1 cellular context compared by ENCODE assay signal in the genomic region with DNA sequence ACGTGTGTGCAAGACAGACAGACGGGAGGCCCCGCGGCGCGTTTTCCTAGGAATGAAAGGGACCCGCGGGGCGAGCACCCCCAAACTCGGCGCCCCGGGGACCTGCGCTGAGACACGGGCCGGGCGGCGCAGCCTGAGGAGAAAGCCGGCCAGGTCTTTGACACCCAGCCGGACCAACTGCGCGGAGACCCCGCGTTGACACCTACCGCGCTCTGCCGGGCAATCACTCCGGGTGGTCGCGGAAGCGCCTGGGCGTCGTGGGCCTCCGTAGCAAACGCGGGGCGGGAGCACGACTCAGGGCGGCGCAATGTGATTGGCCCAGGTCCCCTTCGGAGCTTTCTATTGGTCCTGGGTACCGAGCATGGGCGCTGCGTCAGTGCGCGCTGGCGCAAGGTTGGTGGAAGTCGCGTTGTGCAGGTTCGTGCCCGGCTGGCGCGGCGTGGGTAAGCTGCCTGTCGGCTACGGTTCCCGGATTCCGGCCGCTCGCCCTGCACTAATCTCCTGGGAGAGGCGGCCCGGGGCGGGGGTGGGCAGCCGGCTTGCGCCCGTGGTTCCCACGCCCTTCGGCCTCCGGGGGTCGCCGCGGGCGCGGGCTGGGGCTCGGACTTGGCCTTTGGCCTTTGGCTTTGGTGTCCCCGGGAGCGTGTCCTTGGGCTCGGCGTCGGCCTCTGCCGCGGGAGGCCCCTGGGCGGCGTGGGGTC.
A peak's percentile ranks its signal among the peaks of the same experiment; 100 is the strongest.
TF ChIP-seq lines count a peak whose summit lies in the region.

A gene with protein sequence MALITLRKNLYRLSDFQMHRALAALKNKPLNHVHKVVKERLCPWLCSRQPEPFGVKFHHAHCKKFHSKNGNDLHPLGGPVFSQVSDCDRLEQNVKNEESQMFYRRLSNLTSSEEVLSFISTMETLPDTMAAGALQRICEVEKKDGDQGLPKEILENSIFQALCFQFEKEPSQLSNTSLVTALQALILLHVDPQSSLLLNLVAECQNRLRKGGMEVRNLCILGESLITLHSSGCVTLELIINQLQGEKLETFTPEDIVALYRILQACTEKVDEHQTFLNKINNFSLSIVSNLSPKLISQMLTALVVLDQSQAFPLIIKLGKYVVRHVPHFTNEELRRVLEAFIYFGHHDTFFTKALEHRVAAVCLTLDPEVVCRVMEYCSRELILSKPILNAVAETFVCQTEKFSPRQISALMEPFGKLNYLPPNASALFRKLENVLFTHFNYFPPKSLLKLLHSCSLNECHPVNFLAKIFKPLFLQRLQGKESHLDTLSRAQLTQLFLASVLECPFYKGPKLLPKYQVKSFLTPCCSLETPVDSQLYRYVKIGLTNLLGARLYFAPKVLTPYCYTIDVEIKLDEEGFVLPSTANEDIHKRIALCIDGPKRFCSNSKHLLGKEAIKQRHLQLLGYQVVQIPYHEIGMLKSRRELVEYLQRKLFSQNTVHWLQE (minus strand): TSS at position 259 of the 701 bp plus-strand sequence. CDS start 948 bp downstream, outside the sequence.
A gene (plus strand): TSS at position 376 of the 701 bp plus-strand sequence. CDS start 1,647 bp downstream, outside the sequence.

TF ChIP-seq in GM12878, 131 proteins besides CTCF, POLR2A, EP300 and RAD21 (continues in another document):
- TF ChIP-seq YY1 (IDR thresholded peaks at IDR 0.05; ENCODE audit: low read depth, low read length) (no peak; the same call in 1 of the 2 replicates), IRF4 (IDR thresholded peaks at IDR 0.05; ENCODE audit: low read depth, low read length) (no peak), BRCA1 (IDR thresholded peaks at IDR 0.05; ENCODE audit: low read depth, low read length) (no peak), MTA2 (IDR thresholded peaks at IDR 0.05; ENCODE audit: low read depth) (no peak), ETV6 (conservative IDR thresholded peaks at IDR 0.05 in 1 of 2, IDR thresholded peaks at IDR 0.05 in 1 of 2; ENCODE audit: borderline replicate concordance in 1 of 2, low read depth in 1 of 2) (no peak), PAX5 (IDR thresholded peaks at IDR 0.05; ENCODE audit: borderline replicate concordance, low read depth, low read length) (0 out of 2 replicates have a peak, but pooled peaks have one; percentile 39), DPF2 (IDR thresholded peaks at IDR 0.05) (0 out of 2 replicates have a peak, but pooled peaks have one; percentile 43), ZNF274 (IDR thresholded peaks at IDR 0.05; ENCODE audit: insufficient read depth, insufficient read length) (no peak), ZSCAN29 (IDR thresholded peaks at IDR 0.05) (no peak), JUNB (IDR thresholded peaks at IDR 0.05) (no peak), EED (IDR thresholded peaks at IDR 0.05; ENCODE audit: low read depth) (peak; percentile 12; the same call in 1 of the 2 replicates), RFX5 (IDR thresholded peaks at IDR 0.05; ENCODE audit: low read depth, low read length) (peak; percentile 73), SUZ12 (IDR thresholded peaks at IDR 0.05; ENCODE audit: unreplicated experiment) (no peak), RAD51 (IDR thresholded peaks at IDR 0.05) (no peak), MYB (IDR thresholded peaks at IDR 0.05; ENCODE audit: borderline replicate concordance, low read depth, low read length) (no peak), MEF2A (IDR thresholded peaks at IDR 0.05; ENCODE audit: insufficient read depth, low read depth, low read length) (no peak), EGR1 (IDR thresholded peaks at IDR 0.05; ENCODE audit: borderline replicate concordance in 1 of 2, low read depth in 2 of 2, low read length in 2 of 2) (peak; percentile 9 to 77; a peak in 2 of 3 replicates), STAT3 (IDR thresholded peaks at IDR 0.05; ENCODE audit: low read depth, low read length) (no peak), ZBED1 (IDR thresholded peaks at IDR 0.05; ENCODE audit: borderline replicate concordance) (peak; percentile 36; the same call in 1 of the 2 replicates), SREBF2 (IDR thresholded peaks at IDR 0.05; ENCODE audit: low read length) (no peak), RCOR1 (conservative IDR thresholded peaks at IDR 0.05; ENCODE audit: low read depth, low read length) (no peak), SUPT20H (IDR thresholded peaks at IDR 0.05; ENCODE audit: borderline replicate concordance, control insufficient read depth, low read depth, low read length) (no peak), POU2F2 (IDR thresholded peaks at IDR 0.05; ENCODE audit: borderline replicate concordance, low read depth, low read length) (peak; percentile 62; the same call in 2 of the 3 replicates), TCF7 (IDR thresholded peaks at IDR 0.05; ENCODE audit: borderline replicate concordance) (no peak), JUND (IDR thresholded peaks at IDR 0.05; ENCODE audit: low read depth, low read length) (no peak), CREM (IDR thresholded peaks at IDR 0.05; ENCODE audit: low read depth) (peak; percentile 91), CHD4 (IDR thresholded peaks at IDR 0.05) (no peak), ZNF207 (IDR thresholded peaks at IDR 0.05; ENCODE audit: borderline replicate concordance) (no peak), ESRRA (IDR thresholded peaks at IDR 0.05; ENCODE audit: low read length) (no peak)
- TF ChIP-seq, protein P1, sequence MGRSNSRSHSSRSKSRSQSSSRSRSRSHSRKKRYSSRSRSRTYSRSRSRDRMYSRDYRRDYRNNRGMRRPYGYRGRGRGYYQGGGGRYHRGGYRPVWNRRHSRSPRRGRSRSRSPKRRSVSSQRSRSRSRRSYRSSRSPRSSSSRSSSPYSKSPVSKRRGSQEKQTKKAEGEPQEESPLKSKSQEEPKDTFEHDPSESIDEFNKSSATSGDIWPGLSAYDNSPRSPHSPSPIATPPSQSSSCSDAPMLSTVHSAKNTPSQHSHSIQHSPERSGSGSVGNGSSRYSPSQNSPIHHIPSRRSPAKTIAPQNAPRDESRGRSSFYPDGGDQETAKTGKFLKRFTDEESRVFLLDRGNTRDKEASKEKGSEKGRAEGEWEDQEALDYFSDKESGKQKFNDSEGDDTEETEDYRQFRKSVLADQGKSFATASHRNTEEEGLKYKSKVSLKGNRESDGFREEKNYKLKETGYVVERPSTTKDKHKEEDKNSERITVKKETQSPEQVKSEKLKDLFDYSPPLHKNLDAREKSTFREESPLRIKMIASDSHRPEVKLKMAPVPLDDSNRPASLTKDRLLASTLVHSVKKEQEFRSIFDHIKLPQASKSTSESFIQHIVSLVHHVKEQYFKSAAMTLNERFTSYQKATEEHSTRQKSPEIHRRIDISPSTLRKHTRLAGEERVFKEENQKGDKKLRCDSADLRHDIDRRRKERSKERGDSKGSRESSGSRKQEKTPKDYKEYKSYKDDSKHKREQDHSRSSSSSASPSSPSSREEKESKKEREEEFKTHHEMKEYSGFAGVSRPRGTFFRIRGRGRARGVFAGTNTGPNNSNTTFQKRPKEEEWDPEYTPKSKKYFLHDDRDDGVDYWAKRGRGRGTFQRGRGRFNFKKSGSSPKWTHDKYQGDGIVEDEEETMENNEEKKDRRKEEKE (IDR thresholded peaks at IDR 0.05) = no peak
- TF ChIP-seq, protein P2, sequence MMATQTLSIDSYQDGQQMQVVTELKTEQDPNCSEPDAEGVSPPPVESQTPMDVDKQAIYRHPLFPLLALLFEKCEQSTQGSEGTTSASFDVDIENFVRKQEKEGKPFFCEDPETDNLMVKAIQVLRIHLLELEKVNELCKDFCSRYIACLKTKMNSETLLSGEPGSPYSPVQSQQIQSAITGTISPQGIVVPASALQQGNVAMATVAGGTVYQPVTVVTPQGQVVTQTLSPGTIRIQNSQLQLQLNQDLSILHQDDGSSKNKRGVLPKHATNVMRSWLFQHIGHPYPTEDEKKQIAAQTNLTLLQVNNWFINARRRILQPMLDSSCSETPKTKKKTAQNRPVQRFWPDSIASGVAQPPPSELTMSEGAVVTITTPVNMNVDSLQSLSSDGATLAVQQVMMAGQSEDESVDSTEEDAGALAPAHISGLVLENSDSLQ (IDR thresholded peaks at IDR 0.05) = peak; percentile 50
- TF ChIP-seq, protein P3, sequence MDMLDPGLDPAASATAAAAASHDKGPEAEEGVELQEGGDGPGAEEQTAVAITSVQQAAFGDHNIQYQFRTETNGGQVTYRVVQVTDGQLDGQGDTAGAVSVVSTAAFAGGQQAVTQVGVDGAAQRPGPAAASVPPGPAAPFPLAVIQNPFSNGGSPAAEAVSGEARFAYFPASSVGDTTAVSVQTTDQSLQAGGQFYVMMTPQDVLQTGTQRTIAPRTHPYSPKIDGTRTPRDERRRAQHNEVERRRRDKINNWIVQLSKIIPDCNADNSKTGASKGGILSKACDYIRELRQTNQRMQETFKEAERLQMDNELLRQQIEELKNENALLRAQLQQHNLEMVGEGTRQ (IDR thresholded peaks at IDR 0.05; ENCODE audit: borderline replicate concordance, low read depth, low read length) = no peak
- TF ChIP-seq, protein P4, sequence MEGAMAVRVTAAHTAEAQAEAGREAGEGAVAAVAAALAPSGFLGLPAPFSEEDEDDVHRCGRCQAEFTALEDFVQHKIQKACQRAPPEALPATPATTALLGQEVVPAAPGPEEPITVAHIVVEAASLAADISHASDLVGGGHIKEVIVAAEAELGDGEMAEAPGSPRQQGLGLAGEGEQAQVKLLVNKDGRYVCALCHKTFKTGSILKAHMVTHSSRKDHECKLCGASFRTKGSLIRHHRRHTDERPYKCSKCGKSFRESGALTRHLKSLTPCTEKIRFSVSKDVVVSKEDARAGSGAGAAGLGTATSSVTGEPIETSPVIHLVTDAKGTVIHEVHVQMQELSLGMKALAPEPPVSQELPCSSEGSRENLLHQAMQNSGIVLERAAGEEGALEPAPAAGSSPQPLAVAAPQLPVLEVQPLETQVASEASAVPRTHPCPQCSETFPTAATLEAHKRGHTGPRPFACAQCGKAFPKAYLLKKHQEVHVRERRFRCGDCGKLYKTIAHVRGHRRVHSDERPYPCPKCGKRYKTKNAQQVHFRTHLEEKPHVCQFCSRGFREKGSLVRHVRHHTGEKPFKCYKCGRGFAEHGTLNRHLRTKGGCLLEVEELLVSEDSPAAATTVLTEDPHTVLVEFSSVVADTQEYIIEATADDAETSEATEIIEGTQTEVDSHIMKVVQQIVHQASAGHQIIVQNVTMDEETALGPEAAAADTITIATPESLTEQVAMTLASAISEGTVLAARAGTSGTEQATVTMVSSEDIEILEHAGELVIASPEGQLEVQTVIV (IDR thresholded peaks at IDR 0.05; ENCODE audit: borderline replicate concordance, partially characterized antibody) = no peak
- TF ChIP-seq, protein P5, sequence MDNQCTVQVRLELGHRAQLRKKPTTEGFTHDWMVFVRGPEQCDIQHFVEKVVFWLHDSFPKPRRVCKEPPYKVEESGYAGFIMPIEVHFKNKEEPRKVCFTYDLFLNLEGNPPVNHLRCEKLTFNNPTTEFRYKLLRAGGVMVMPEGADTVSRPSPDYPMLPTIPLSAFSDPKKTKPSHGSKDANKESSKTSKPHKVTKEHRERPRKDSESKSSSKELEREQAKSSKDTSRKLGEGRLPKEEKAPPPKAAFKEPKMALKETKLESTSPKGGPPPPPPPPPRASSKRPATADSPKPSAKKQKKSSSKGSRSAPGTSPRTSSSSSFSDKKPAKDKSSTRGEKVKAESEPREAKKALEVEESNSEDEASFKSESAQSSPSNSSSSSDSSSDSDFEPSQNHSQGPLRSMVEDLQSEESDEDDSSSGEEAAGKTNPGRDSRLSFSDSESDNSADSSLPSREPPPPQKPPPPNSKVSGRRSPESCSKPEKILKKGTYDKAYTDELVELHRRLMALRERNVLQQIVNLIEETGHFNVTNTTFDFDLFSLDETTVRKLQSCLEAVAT (IDR thresholded peaks at IDR 0.05) = 0 out of 2 replicates have a peak, but pooled peaks have one; percentile 33
- TF ChIP-seq, protein P6, sequence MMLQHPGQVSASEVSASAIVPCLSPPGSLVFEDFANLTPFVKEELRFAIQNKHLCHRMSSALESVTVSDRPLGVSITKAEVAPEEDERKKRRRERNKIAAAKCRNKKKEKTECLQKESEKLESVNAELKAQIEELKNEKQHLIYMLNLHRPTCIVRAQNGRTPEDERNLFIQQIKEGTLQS (IDR thresholded peaks at IDR 0.05; ENCODE audit: borderline replicate concordance, extremely low read depth, low read depth, low read length) = no peak
- TF ChIP-seq, protein P7, sequence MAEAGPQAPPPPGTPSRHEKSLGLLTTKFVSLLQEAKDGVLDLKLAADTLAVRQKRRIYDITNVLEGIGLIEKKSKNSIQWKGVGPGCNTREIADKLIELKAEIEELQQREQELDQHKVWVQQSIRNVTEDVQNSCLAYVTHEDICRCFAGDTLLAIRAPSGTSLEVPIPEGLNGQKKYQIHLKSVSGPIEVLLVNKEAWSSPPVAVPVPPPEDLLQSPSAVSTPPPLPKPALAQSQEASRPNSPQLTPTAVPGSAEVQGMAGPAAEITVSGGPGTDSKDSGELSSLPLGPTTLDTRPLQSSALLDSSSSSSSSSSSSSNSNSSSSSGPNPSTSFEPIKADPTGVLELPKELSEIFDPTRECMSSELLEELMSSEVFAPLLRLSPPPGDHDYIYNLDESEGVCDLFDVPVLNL (IDR thresholded peaks at IDR 0.05; ENCODE audit: low read depth, low read length) = no peak
- TF ChIP-seq, protein P8, sequence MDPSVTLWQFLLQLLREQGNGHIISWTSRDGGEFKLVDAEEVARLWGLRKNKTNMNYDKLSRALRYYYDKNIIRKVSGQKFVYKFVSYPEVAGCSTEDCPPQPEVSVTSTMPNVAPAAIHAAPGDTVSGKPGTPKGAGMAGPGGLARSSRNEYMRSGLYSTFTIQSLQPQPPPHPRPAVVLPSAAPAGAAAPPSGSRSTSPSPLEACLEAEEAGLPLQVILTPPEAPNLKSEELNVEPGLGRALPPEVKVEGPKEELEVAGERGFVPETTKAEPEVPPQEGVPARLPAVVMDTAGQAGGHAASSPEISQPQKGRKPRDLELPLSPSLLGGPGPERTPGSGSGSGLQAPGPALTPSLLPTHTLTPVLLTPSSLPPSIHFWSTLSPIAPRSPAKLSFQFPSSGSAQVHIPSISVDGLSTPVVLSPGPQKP (IDR thresholded peaks at IDR 0.05; ENCODE audit: low read depth, low read length) = no peak
- TF ChIP-seq, protein P9, sequence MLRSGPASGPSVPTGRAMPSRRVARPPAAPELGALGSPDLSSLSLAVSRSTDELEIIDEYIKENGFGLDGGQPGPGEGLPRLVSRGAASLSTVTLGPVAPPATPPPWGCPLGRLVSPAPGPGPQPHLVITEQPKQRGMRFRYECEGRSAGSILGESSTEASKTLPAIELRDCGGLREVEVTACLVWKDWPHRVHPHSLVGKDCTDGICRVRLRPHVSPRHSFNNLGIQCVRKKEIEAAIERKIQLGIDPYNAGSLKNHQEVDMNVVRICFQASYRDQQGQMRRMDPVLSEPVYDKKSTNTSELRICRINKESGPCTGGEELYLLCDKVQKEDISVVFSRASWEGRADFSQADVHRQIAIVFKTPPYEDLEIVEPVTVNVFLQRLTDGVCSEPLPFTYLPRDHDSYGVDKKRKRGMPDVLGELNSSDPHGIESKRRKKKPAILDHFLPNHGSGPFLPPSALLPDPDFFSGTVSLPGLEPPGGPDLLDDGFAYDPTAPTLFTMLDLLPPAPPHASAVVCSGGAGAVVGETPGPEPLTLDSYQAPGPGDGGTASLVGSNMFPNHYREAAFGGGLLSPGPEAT (IDR thresholded peaks at IDR 0.05; ENCODE audit: low read depth) = peak; percentile 43; the same call in 1 of the 2 replicates
- TF ChIP-seq, protein P10, sequence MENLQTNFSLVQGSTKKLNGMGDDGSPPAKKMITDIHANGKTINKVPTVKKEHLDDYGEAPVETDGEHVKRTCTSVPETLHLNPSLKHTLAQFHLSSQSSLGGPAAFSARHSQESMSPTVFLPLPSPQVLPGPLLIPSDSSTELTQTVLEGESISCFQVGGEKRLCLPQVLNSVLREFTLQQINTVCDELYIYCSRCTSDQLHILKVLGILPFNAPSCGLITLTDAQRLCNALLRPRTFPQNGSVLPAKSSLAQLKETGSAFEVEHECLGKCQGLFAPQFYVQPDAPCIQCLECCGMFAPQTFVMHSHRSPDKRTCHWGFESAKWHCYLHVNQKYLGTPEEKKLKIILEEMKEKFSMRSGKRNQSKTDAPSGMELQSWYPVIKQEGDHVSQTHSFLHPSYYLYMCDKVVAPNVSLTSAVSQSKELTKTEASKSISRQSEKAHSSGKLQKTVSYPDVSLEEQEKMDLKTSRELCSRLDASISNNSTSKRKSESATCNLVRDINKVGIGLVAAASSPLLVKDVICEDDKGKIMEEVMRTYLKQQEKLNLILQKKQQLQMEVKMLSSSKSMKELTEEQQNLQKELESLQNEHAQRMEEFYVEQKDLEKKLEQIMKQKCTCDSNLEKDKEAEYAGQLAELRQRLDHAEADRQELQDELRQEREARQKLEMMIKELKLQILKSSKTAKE (IDR thresholded peaks at IDR 0.05; ENCODE audit: low read depth, poor library complexity, severe bottlenecking) = no peak
